Comparison of ENCODE assay signal across 20 cellular contexts in the genomic region with DNA sequence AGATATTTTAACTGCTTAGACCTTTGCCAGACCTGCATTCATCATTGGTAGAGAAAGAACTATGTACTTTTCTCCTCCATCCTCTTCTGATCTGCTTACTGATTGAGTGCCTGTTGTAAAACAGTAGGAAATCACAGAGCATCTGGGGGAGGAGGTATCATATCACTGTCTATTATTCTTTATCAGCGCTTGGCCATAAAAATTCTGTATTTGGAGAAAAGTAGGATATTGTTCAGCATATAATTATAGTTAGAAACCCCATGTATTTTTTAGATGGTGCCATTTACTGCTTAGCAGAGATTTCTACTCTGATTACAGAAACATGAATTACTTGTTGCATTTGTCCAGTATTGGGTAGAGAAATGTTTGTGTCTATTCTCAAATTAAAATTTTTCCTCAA.
"Had no signal": no experiment of that assay in that cellular context is flagged by ENCODE, and none has a peak within 500 bp of the region (broad histone marks: within the 10 kb centered on the region; RNA-seq: fewer than 3 reads in every experiment).

No MANE protein-coding gene starts in this region.

- H3K27ac Mint-ChIP-seq: activated B cell treated with CpG ODN at 0.5 μM for 24 hours; activated CD4-positive, alpha-beta T cell treated with anti-CD3 and anti-CD28 coated beads, Interleukin-2, amount 10 ng/mL, durations not matched to agents 24 days and 14 days; activated naive CD8-positive, alpha-beta T cell treated with anti-CD3 and anti-CD28 coated beads for 36 hours; activated T-helper 1 cell treated with anti-CD3 and anti-CD28 coated beads, Interleukin-12 subunit alpha, Interleukin-12 subunit beta, Interleukin-2, Interleukin-4 antibody, amounts not matched to agents 30 ng/mL and 10 ng/mL and 1 ng/mL, durations not matched to agents 14 hours and 24 hours and 36 hours; dendritic cell treated with granulocyte-macrophage colony-stimulating factor and Interleukin-4, amounts not matched to agents 40 ng/mL and 50 ng/mL, for 4 days; memory B cell; natural killer cell treated with Interleukin-12 subunit alpha and Interleukin-12 subunit beta and Interleukin-15 and Interleukin-18, amount 100 ng/mL, for 72 hours had no signal

- H3K4me3 Mint-ChIP-seq: activated B cell treated with CpG ODN at 0.5 μM for 24 hours; activated CD4-positive, alpha-beta T cell treated with anti-CD3 and anti-CD28 coated beads, Interleukin-2, amount 10 ng/mL, durations not matched to agents 24 days and 14 days; activated naive CD8-positive, alpha-beta T cell treated with anti-CD3 and anti-CD28 coated beads for 36 hours; activated T-helper 1 cell treated with anti-CD3 and anti-CD28 coated beads, Interleukin-12 subunit alpha, Interleukin-12 subunit beta, Interleukin-2, Interleukin-4 antibody, amounts not matched to agents 30 ng/mL and 10 ng/mL and 1 ng/mL, durations not matched to agents 14 hours and 24 hours and 36 hours; dendritic cell treated with granulocyte-macrophage colony-stimulating factor and Interleukin-4, amounts not matched to agents 40 ng/mL and 50 ng/mL, for 4 days; endodermal cell; memory B cell had no signal

- DNase-seq: activated B cell treated with CpG ODN at 0.5 μM for 24 hours; activated CD4-positive, alpha-beta T cell treated with anti-CD3 and anti-CD28 coated beads, Interleukin-2, amount 10 ng/mL, durations not matched to agents 24 days and 14 days; activated CD8-positive, alpha-beta memory T cell treated with anti-CD3 and anti-CD28 coated beads, Interleukin-2, amount 50 U/mL, for 48 hours; activated naive CD8-positive, alpha-beta T cell treated with anti-CD3 and anti-CD28 coated beads for 36 hours; endodermal cell; erythroblast; hypothalamus; left ventricle myocardium superior; right cardiac atrium; small intestine; stimulated activated CD4-positive, alpha-beta T cell treated with anti-CD3 and anti-CD28 coated beads, Interleukin-4, amount 100 ng/mL, for 24 hours; stimulated activated naive CD4-positive, alpha-beta T cell treated with Interleukin-2 at 50 U/mL for 16 hours; substantia nigra had no signal

- H3K36me3 ChIP-seq: breast epithelium, prostate gland had no signal

- H3K27ac ChIP-seq: breast epithelium, prostate gland, tibial nerve had no signal

- H3K27me3 Mint-ChIP-seq: activated B cell treated with CpG ODN at 0.5 μM for 24 hours; activated CD4-positive, alpha-beta T cell treated with anti-CD3 and anti-CD28 coated beads, Interleukin-2, amount 10 ng/mL, durations not matched to agents 24 days and 14 days; activated naive CD8-positive, alpha-beta T cell treated with anti-CD3 and anti-CD28 coated beads for 36 hours; dendritic cell treated with granulocyte-macrophage colony-stimulating factor and Interleukin-4, amounts not matched to agents 40 ng/mL and 50 ng/mL, for 4 days; memory B cell; natural killer cell treated with Interleukin-12 subunit alpha and Interleukin-12 subunit beta and Interleukin-15 and Interleukin-18, amount 100 ng/mL, for 72 hours had no signal

- H3K4me1 ChIP-seq: breast epithelium, prostate gland had no signal

- ATAC-seq: left ventricle myocardium superior; natural killer cell treated with Interleukin-12 subunit alpha and Interleukin-12 subunit beta and Interleukin-15 and Interleukin-18, amount 100 ng/mL, for 72 hours; right cardiac atrium had no signal

- H3K9me3 Mint-ChIP-seq: natural killer cell treated with Interleukin-12 subunit alpha and Interleukin-12 subunit beta and Interleukin-15 and Interleukin-18, amount 100 ng/mL, for 72 hours had no signal

- H3K4me3 ChIP-seq: breast epithelium, prostate gland, tibial nerve had no signal

- H3K27me3 ChIP-seq: breast epithelium, tibial nerve had no signal

- H3K9me3 ChIP-seq: prostate gland had no signal
